Comparison of ENCODE assay signal across 8 cellular contexts in the genomic region with DNA sequence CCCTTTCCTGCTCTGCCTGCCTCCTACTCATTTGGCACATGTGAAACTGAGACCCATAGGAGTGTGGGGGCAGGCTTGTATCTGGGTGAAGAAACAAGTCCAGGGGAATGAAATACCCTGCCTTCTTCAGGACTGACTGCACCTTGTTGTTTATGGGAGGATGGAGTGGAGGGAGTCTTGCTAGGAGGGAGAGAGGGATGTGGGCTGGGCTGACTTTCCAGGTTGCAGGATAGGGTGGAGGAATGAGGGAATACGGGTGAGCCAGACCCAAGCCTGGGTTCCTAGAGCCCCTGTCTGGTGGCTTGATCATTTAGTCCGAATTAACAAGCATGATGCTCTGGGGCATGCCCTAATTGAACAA. TPM values are rescaled to one million over a fixed set of nuclear protein-coding genes. Genes with fewer than 3 reads are reported as not detected.
DNase-seq lines count a peak whose midpoint lies in the region; ATAC-seq, FAIRE-seq and TF ChIP-seq lines count a peak whose summit lies in the region.

No MANE protein-coding gene starts in this region.

- ATAC-seq in pancreas (no peak), HG03159 (IDR thresholded peaks at IDR 0.05; ENCODE audit: unreplicated experiment) (no peak)

- peaks cover 0 to 3% (median 0%) of the 10 kb centered on the region in 3 donors for H3K36me3 Mint-ChIP-seq in CD8-positive, alpha-beta memory T cell

- H3K36me3 ChIP-seq in CD8-positive, alpha-beta memory T cell (ENCODE audit: insufficient read depth, low read length) = no peaks in the 10 kb centered on the region
- no peaks in the 10 kb centered on the region for H3K36me3 ChIP-seq in endocrine pancreas (ENCODE audit: control insufficient read depth, insufficient read depth, low read length)
- H3K36me3 ChIP-seq in pancreas = no peaks in the 10 kb centered on the region

- H3K27ac ChIP-seq in CD8-positive, alpha-beta memory T cell (ENCODE audit: low read depth, low read length) = no peak overlapping the region
- peak overlapping the region; percentile 94 to 96 (median 96) for H3K27ac ChIP-seq in pancreas

- intact Hi-C loops in pancreas (cut with DNase I) = loop anchor here in 2 of 3 donors (5.0 kb wide), 1 partner anchor 36 kb away; no protein-coding TSS in a partner anchor

- DNase-seq in CD8-positive, alpha-beta memory T cell = no peak
- DNase-seq in NB4 (ENCODE audit: low read depth) (no peak), pancreas (no peak), hepatic stellate cell (ENCODE audit: low spot score) (no peak), NCI-H345 treated with DMSO at 0.1 percent for 48 hours (lab: John Stamatoyannopoulos, UW; ENCODE audit: unreplicated experiment) (no peak)
- DNase-seq in effector CD4-positive, alpha-beta T cell = no peak

- POLR2A ChIA-PET in CD8-positive, alpha-beta memory T cell (lab: Charles Lee) = interaction anchor here (0.6 to 2.5 kb wide), 5 partner anchors 14 to 91 kb away, joined by 3 to 18 read pairs (median 4); no protein-coding TSS in a partner anchor

- H3K9me3 ChIP-seq in CD8-positive, alpha-beta memory T cell (ENCODE audit: low read length) = no peaks in the 10 kb centered on the region
- H3K9me3 ChIP-seq in endocrine pancreas (ENCODE audit: control insufficient read depth, low read length) (no peaks in the 10 kb centered on the region), pancreas (no peaks in the 10 kb centered on the region)

- no peaks in the 10 kb centered on the region for H3K9me3 Mint-ChIP-seq in CD8-positive, alpha-beta memory T cell

- CTCF ChIA-PET in CD8-positive, alpha-beta memory T cell (lab: Charles Lee) = interaction anchor here (1.0 to 5.2 kb wide), 7 partner anchors 11 to 120 kb away, joined by 3 to 58 read pairs (median 4); no protein-coding TSS in a partner anchor

- no peak for TF ChIP-seq POLR2A in NB4 (IDR thresholded peaks at IDR 0.05; ENCODE audit: extremely low read depth, insufficient read length)

- 6 to 11% methylated on average over 2 of the region's 2 CpGs for WGBS in pancreas, 2 donors

- no peak overlapping the region for H3K4me3 ChIP-seq in CD8-positive, alpha-beta memory T cell (ENCODE audit: low read length)
- H3K4me3 ChIP-seq in NB4 (ENCODE audit: low read depth, low read length) = peak overlapping the region; percentile 43
- H3K4me3 ChIP-seq in endocrine pancreas (ENCODE audit: control insufficient read depth, insufficient read depth, low read length) = peak overlapping the region; percentile 40
- H3K4me3 ChIP-seq in pancreas = peak overlapping the region in 3 of 4 donors; percentile 98 to 99 (median 98)

- H3K4me1 Mint-ChIP-seq in CD8-positive, alpha-beta memory T cell = peaks cover 35 to 62% (median 47%) of the 10 kb centered on the region in 3 donors

- peak overlapping the region; percentile 3 to 91 (median 78) for H3K27ac Mint-ChIP-seq in CD8-positive, alpha-beta memory T cell

- H3K4me1 ChIP-seq in CD8-positive, alpha-beta memory T cell (ENCODE audit: insufficient read depth, low read length) = peaks cover 42% of the 10 kb centered on the region
- H3K4me1 ChIP-seq in endocrine pancreas (ENCODE audit: control insufficient read depth, insufficient read depth, low read length) (peaks cover 6% of the 10 kb centered on the region), pancreas (peaks cover 38 to 58% (median 41%) of the 10 kb centered on the region in 3 donors)

- peaks cover 39% of the 10 kb centered on the region for H3K27me3 ChIP-seq in CD8-positive, alpha-beta memory T cell (ENCODE audit: insufficient read depth, low read length, poor library complexity, severe bottlenecking)
- no peaks in the 10 kb centered on the region for H3K27me3 ChIP-seq in endocrine pancreas (ENCODE audit: control insufficient read depth, insufficient read depth, low read length)
- no peaks in the 10 kb centered on the region for H3K27me3 ChIP-seq in pancreas

- TF ChIP-seq CTCF in NB4 (IDR thresholded peaks at IDR 0.05; ENCODE audit: low read depth, low read length) (no peak), pancreas (IDR thresholded peaks at IDR 0.05) (no peak)

- H3K4me3 Mint-ChIP-seq in CD8-positive, alpha-beta memory T cell = peak overlapping the region; percentile 15 to 96 (median 70)

- peaks cover 11 to 26% of the 10 kb centered on the region in 2 donors for H3K27me3 Mint-ChIP-seq in CD8-positive, alpha-beta memory T cell

- FAIRE-seq in pancreas (lab: Jason Lieb, UNC) = no peak

- H3K9ac ChIP-seq in endocrine pancreas (ENCODE audit: control insufficient read depth, insufficient read depth, low read length) = no peak overlapping the region

RNA-seq across cellular contexts. Expression of a gene that starts 3.3 kb away (rescaled TPM):
- 1 to 10 TPM; 2.1 to 3.1 TPM for total RNA-seq in CD8-positive, alpha-beta memory T cell
- polyA plus RNA-seq in CD8-positive, alpha-beta memory T cell = 67.0 TPM
- total RNA-seq in pancreas = 10 to 100 TPM; 39.5 to 70.5 (median 45.4) TPM
- 10 to 100 TPM; 33.0 to 36.4 TPM for polyA plus RNA-seq in pancreas

Comparison
In these comparisons a context has a peak if more than half of its experiments do, and no peak if none do; other contexts are left out.
1. RNA of a gene that starts 3.3 kb away (total RNA-seq): 39.5 to 70.5 TPM in pancreas; 2.1 to 3.1 TPM in CD8-positive, alpha-beta memory T cell; every median in the first group is over 4 times any median in the second.